In genomic region chr6:16322666-16323312, GRCh38 we compare ENCODE assay signal across 8 cellular contexts.
DNase-seq lines count a peak whose midpoint lies in the region; ATAC-seq and TF ChIP-seq lines count a peak whose summit lies in the region.

No MANE protein-coding gene starts in this region.

- peaks cover 69% of the 10 kb centered on the region for H3K4me1 Mint-ChIP-seq in T-helper 1 cell treated with Interleukin-12 subunit alpha and Interleukin-12 subunit beta and Interleukin-4 antibody, amounts not matched to agents 30 μg/mL and 1 μg/mL, for 36 hours (ENCODE audit: low read depth)
- no peaks in the 10 kb centered on the region for H3K4me1 Mint-ChIP-seq in Caco-2 (ENCODE audit: low read depth, unreplicated experiment)

- H3K4me3 ChIP-seq in DND-41 (ENCODE audit: low read depth in 1 of 2, low read length in 2 of 2): no peak overlapping the region
- H3K4me3 ChIP-seq in KMS-11 (IDR thresholded peaks at IDR 0.05; ENCODE audit: insufficient read depth, low read depth, low read length): no peak overlapping the region
- no peak overlapping the region for H3K4me3 ChIP-seq in ascending aorta
- H3K4me3 ChIP-seq in Caco-2 (ENCODE audit: low read depth, low read length): no peak overlapping the region

- no peaks in the 10 kb centered on the region for H3K27me3 Mint-ChIP-seq in T-helper 1 cell treated with Interleukin-12 subunit alpha and Interleukin-12 subunit beta and Interleukin-4 antibody, amounts not matched to agents 30 μg/mL and 1 μg/mL, for 36 hours (ENCODE audit: low read depth)
- H3K27me3 Mint-ChIP-seq in Caco-2 (ENCODE audit: insufficient read depth, unreplicated experiment): no peaks in the 10 kb centered on the region

- peak overlapping the region; percentile 92 for H3K27ac Mint-ChIP-seq in T-helper 1 cell treated with Interleukin-12 subunit alpha and Interleukin-12 subunit beta and Interleukin-4 antibody, amounts not matched to agents 30 μg/mL and 1 μg/mL, for 36 hours
- H3K27ac Mint-ChIP-seq in Caco-2 (ENCODE audit: unreplicated experiment): no peak overlapping the region

- BruUV-seq in Caco-2 (replicated peaks; lab: Mats Ljungman, UMichigan): no TSS peak

- H3K9me3 Mint-ChIP-seq in T-helper 1 cell treated with Interleukin-12 subunit alpha and Interleukin-12 subunit beta and Interleukin-4 antibody, amounts not matched to agents 30 μg/mL and 1 μg/mL, for 36 hours: peaks cover 3% of the 10 kb centered on the region
- H3K9me3 Mint-ChIP-seq in Caco-2 (ENCODE audit: unreplicated experiment): no peaks in the 10 kb centered on the region

- peak; percentile 63 for DNase-seq in DND-41
- DNase-seq in ascending aorta (ENCODE audit: low spot score in 2 of 2): peak; percentile 64 to 91
- DNase-seq in stimulated activated CD4-positive, alpha-beta T cell treated with anti-CD3 and anti-CD28 coated beads, Interleukin-4, amount 100 ng/mL, for 1 hour: peak; percentile 66
- no peak for DNase-seq in Caco-2

- POLR2A ChIA-PET in Caco-2 (lab: Charles Lee): no interaction called here

- H3K79me2 ChIP-seq in DND-41 (ENCODE audit: insufficient read depth, low read length): no peaks in the 10 kb centered on the region
- H3K79me2 ChIP-seq in KMS-11 (ENCODE audit: insufficient read depth, low read depth): peaks cover 12% of the 10 kb centered on the region; the same call in 1 of the 2 replicates

- ATAC-seq in DND-41 (ENCODE audit: insufficient read depth, low read depth) (peak; percentile 74), GM21529 (IDR thresholded peaks at IDR 0.05; ENCODE audit: unreplicated experiment) (peak; percentile 82)

- CTCF ChIA-PET in Caco-2 (lab: Charles Lee): interaction anchor here (1.0 kb wide), 1 partner anchor 9 kb away, joined by 4 read pairs; no protein-coding TSS in a partner anchor

- no peak for TF ChIP-seq CTCF in DND-41 (IDR thresholded peaks at IDR 0.05; ENCODE audit: borderline replicate concordance, extremely low read depth, low read length, poor library complexity, severe bottlenecking)
- TF ChIP-seq CTCF in KMS-11 (conservative IDR thresholded peaks at IDR 0.05; ENCODE audit: low read depth, low read length): no peak
- TF ChIP-seq CTCF in ascending aorta (IDR thresholded peaks at IDR 0.05): no peak
- TF ChIP-seq CTCF in Caco-2 (IDR thresholded peaks at IDR 0.05; ENCODE audit: insufficient read depth in 1 of 2, low read depth in 1 of 2, low read length in 1 of 2, severe bottlenecking in 1 of 2, unreplicated experiment in 1 of 2): no peak

- no peak overlapping the region for H2AFZ ChIP-seq in DND-41 (ENCODE audit: low read depth, low read length)
- H2AFZ ChIP-seq in KMS-11 (ENCODE audit: low read depth): peak overlapping the region; percentile 64

- H4K20me1 ChIP-seq in DND-41 (ENCODE audit: insufficient read depth, low read length) (no peaks in the 10 kb centered on the region), KMS-11 (ENCODE audit: insufficient read depth) (no peaks in the 10 kb centered on the region)

- H3K9ac ChIP-seq in DND-41 (ENCODE audit: low read depth, low read length) (no peak overlapping the region), KMS-11 (peak overlapping the region; percentile 78)

- H3K4me2 ChIP-seq in DND-41 (ENCODE audit: insufficient read depth, low read length): no peak overlapping the region
- peak overlapping the region; percentile 96 for H3K4me2 ChIP-seq in KMS-11

- H3K4me1 ChIP-seq in DND-41 (ENCODE audit: insufficient read depth, low read length): peaks cover 35% of the 10 kb centered on the region
- peaks cover 76% of the 10 kb centered on the region for H3K4me1 ChIP-seq in KMS-11 (ENCODE audit: low read depth, poor library complexity, severe bottlenecking)
- H3K4me1 ChIP-seq in ascending aorta: peaks cover 9 to 52% of the 10 kb centered on the region in 2 donors
- H3K4me1 ChIP-seq in Caco-2: no peaks in the 10 kb centered on the region

- H3K27ac ChIP-seq in DND-41 (ENCODE audit: low read length) (no peak overlapping the region), KMS-11 (peak overlapping the region; percentile 97), ascending aorta (peak overlapping the region; percentile 96), layer of hippocampus (ENCODE audit: low read depth, low read length) (peak overlapping the region; percentile 17)

- no peaks in the 10 kb centered on the region for H3K9me3 ChIP-seq in DND-41 (ENCODE audit: insufficient read depth, low read length, severe bottlenecking)
- no peaks in the 10 kb centered on the region for H3K9me3 ChIP-seq in ascending aorta
- no peaks in the 10 kb centered on the region for H3K9me3 ChIP-seq in Caco-2

- H3K36me3 ChIP-seq in DND-41 (ENCODE audit: insufficient read depth, low read length) (peaks cover 3% of the 10 kb centered on the region; the same call in 1 of the 2 replicates), KMS-11 (ENCODE audit: insufficient read depth) (no peaks in the 10 kb centered on the region), ascending aorta (peaks cover 17% of the 10 kb centered on the region in 2 donors), Caco-2 (ENCODE audit: control insufficient read depth, insufficient read depth, low read length) (no peaks in the 10 kb centered on the region)

- H3K27me3 ChIP-seq in DND-41 (ENCODE audit: insufficient read depth, low read length, poor library complexity) (no peaks in the 10 kb centered on the region), KMS-11 (ENCODE audit: insufficient read depth, low read depth) (no peaks in the 10 kb centered on the region), ascending aorta (no peaks in the 10 kb centered on the region), layer of hippocampus (ENCODE audit: control insufficient read depth, insufficient read depth, low read length) (no peaks in the 10 kb centered on the region), Caco-2 (replicated peaks; ENCODE audit: control insufficient read depth, insufficient read depth, low read length) (no peaks in the 10 kb centered on the region)

- intact Hi-C loops in ascending aorta (cut with DNase I): loop anchor here (5.0 kb wide), 2 partner anchors 105 to 440 kb away; partner anchors contain the start of gene ATXN1
- intact Hi-C loops in Caco-2 (cut with micrococcal nuclease; ENCODE audit: unreplicated experiment): no loop called here

- H3K36me3 Mint-ChIP-seq in T-helper 1 cell treated with Interleukin-12 subunit alpha and Interleukin-12 subunit beta and Interleukin-4 antibody, amounts not matched to agents 30 μg/mL and 1 μg/mL, for 36 hours (ENCODE audit: low read depth): peaks cover 37% of the 10 kb centered on the region
- H3K36me3 Mint-ChIP-seq in Caco-2 (ENCODE audit: insufficient read depth, unreplicated experiment): peaks cover 2% of the 10 kb centered on the region

- H3K4me3 Mint-ChIP-seq in T-helper 1 cell treated with Interleukin-12 subunit alpha and Interleukin-12 subunit beta and Interleukin-4 antibody, amounts not matched to agents 30 μg/mL and 1 μg/mL, for 36 hours: peak overlapping the region; percentile 13
- no peak overlapping the region for H3K4me3 Mint-ChIP-seq in Caco-2 (ENCODE audit: unreplicated experiment)

Comparison
In these comparisons a context has a peak if more than half of its experiments do, and no peak if none do; other contexts are left out.
1. DNase-seq: peak in DND-41 (single experiment), ascending aorta (2 of 2) and stimulated activated CD4-positive, alpha-beta T cell treated with anti-CD3 and anti-CD28 coated beads, Interleukin-4, amount 100 ng/mL, for 1 hour (single experiment); none in Caco-2 (0 of 2).